8 cellular contexts compared by ENCODE assay signal in the genomic region with DNA sequence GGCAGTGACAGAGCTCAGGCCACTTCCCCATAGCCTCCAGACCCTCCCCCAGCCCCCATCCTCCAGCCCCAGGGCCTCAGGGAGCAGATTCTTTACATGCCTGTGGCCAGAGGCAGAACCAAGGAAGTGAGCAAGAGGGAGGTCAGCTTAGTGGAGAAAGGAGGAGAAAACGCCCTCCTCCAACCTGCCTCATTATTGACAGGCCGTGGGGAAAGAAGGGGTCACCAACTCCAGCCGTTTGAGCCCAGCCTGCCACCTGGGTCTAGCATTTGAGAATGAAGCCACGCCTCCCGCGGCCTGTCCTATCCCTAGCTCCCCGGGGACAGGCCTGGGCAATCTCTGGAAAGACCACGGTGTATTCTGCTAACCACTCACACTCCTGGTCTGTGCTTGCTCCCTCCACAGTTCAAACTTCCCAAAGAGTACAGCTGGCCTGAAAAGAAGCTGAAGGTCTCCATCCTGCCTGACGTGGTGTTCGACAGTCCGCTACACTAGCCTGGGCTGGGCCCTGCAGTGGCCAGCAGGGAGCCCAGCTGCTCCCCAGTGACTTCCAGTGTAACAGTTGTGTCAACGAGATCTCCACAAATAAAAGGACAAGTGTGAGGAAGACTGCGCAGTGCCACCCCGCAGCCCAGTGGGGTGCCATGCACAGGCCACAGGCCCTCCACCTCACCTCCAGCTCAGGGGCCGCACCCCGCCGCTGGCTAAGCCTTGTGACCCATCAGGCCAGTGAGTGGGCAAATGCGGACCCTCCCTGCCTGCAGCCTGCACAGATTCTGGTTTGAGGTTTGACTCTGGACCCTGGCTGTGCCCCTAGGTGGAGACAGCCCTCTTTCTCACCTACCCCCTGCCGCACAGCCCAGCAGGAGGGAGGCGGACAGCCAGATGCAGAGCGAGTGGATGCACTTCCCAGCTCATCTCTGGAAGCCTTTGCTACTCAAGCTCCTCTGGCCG. TPM values are rescaled to one million over a fixed set of nuclear protein-coding genes. Genes with fewer than 3 reads are reported as not detected.
DNase-seq lines count a peak whose midpoint lies in the region; ATAC-seq and TF ChIP-seq lines count a peak whose summit lies in the region.

No MANE protein-coding gene starts in this region.

- H3K9ac ChIP-seq in NT2/D1 (ENCODE audit: insufficient read length, low read depth), result peak overlapping the region; percentile 63
- H3K9ac ChIP-seq in endodermal cell (ENCODE audit: extremely low read depth, low read length, poor library complexity, severe bottlenecking), result no peak overlapping the region

- H3K27me3 Mint-ChIP-seq in endodermal cell (ENCODE audit: insufficient read depth) (no peaks in the 10 kb centered on the region), nephron progenitor cell (ENCODE audit: low read depth, poor library complexity) (no peaks in the 10 kb centered on the region)

- H3K9me3 Mint-ChIP-seq in endodermal cell (no peaks in the 10 kb centered on the region), nephron progenitor cell (no peaks in the 10 kb centered on the region)

- H3K36me3 Mint-ChIP-seq in endodermal cell (ENCODE audit: low read depth), result peaks cover 5% of the 10 kb centered on the region
- peaks cover 7% of the 10 kb centered on the region for H3K36me3 Mint-ChIP-seq in nephron progenitor cell (ENCODE audit: low read depth)

- peaks cover 11% of the 10 kb centered on the region for H3K36me3 ChIP-seq in NT2/D1 (ENCODE audit: insufficient read depth, insufficient read length, low read length)
- no peaks in the 10 kb centered on the region for H3K36me3 ChIP-seq in endodermal cell (ENCODE audit: control insufficient read depth, insufficient read depth, low read length)

- DNase-seq in AG20443 (ENCODE audit: low spot score) (peak; percentile 88), NT2/D1 (ENCODE audit: low read depth, low spot score) (peak; percentile 86), endodermal cell (peak; percentile 92), nephron progenitor cell (peak; percentile 73), DMS53 (lab: John Stamatoyannopoulos, UW) (no peak), SHP77 (lab: John Stamatoyannopoulos, UW) (no peak)

- ATAC-seq in GM19452 (IDR thresholded peaks at IDR 0.05; ENCODE audit: unreplicated experiment) (no peak), HG03565 (IDR thresholded peaks at IDR 0.05; ENCODE audit: unreplicated experiment) (no peak)

- H3K4me1 Mint-ChIP-seq in endodermal cell, result peaks cover 60% of the 10 kb centered on the region
- peaks cover 96% of the 10 kb centered on the region for H3K4me1 Mint-ChIP-seq in nephron progenitor cell

- H3K9me3 ChIP-seq in NT2/D1 (ENCODE audit: insufficient read depth, low read length), result no peaks in the 10 kb centered on the region
- H3K9me3 ChIP-seq in endodermal cell (ENCODE audit: control insufficient read depth, low read length), result no peaks in the 10 kb centered on the region

- peaks cover 40% of the 10 kb centered on the region for H3K4me1 ChIP-seq in NT2/D1 (ENCODE audit: insufficient read depth, insufficient read length)
- peaks cover 24% of the 10 kb centered on the region for H3K4me1 ChIP-seq in endodermal cell (ENCODE audit: control insufficient read depth, insufficient read depth, low read length)

- H3K4me3 ChIP-seq in NT2/D1 (ENCODE audit: insufficient read length, low read depth), result peak overlapping the region; percentile 0
- no peak overlapping the region for H3K4me3 ChIP-seq in endodermal cell (ENCODE audit: low read length)

- TF ChIP-seq CTCF in endodermal cell (conservative IDR thresholded peaks at IDR 0.05), result no peak
- TF ChIP-seq CTCF in nephron progenitor cell (IDR thresholded peaks at IDR 0.05), result no peak

- H3K27me3 ChIP-seq in NT2/D1 (ENCODE audit: insufficient read depth, insufficient read length) (no peaks in the 10 kb centered on the region), endodermal cell (ENCODE audit: control insufficient read depth, insufficient read depth, low read length, poor library complexity, severe bottlenecking) (no peaks in the 10 kb centered on the region)

- 73 to 80% methylated on average over 13 to 21 of the region's 22 CpGs for WGBS in endodermal cell (ENCODE audit: insufficient coverage in 1 of 2, insufficient read length in 1 of 2), 2 experiments

- H3K27ac ChIP-seq in endodermal cell (ENCODE audit: low read depth, low read length), result peak overlapping the region; percentile 74

- no peak overlapping the region for H3K4me3 Mint-ChIP-seq in endodermal cell
- H3K4me3 Mint-ChIP-seq in nephron progenitor cell, result peak overlapping the region; percentile 65

- H3K27ac Mint-ChIP-seq in endodermal cell (peak overlapping the region; percentile 98), nephron progenitor cell (peak overlapping the region; percentile 100)

RNA-seq across cellular contexts. Expression of a gene that starts 14.3 kb away (rescaled TPM):
- 10 to 100 TPM; 27.7 to 32.7 TPM for total RNA-seq in endodermal cell
- polyA plus RNA-seq in endodermal cell (2013, experiment 1 of 2), result 55.6 TPM
- polyA plus RNA-seq in endodermal cell (2013, experiment 2 of 2), result 46.3 TPM

Comparison
In these comparisons a context has a peak if more than half of its experiments do, and no peak if none do; other contexts are left out.
1. DNase-seq: peak in AG20443 (single experiment), NT2/D1 (single experiment), endodermal cell (single experiment) and nephron progenitor cell (single experiment); none in DMS53 (single experiment) and SHP77 (0 of 2).